In genomic region chr17:13346996-13347762, GRCh38 we compare ENCODE assay signal across 11 cellular contexts.
A peak's percentile ranks its signal among the peaks of the same experiment; 100 is the strongest.
DNase-seq lines count a peak whose midpoint lies in the region; ATAC-seq and TF ChIP-seq lines count a peak whose summit lies in the region.
"Had no signal": no experiment of that assay in that cellular context is flagged by ENCODE, and none has a peak within 500 bp of the region (broad histone marks: within the 10 kb centered on the region; RNA-seq: fewer than 3 reads in every experiment).

No MANE protein-coding gene starts in this region.

- no peak overlapping the region for H3K4me3 ChIP-seq in lower leg skin (ENCODE audit: low read depth, poor library complexity, severe bottlenecking)

- peak; percentile 9 for DNase-seq in stimulated activated CD4-positive, alpha-beta T cell treated with anti-CD3 and anti-CD28 coated beads, Interleukin-4, amount 100 ng/mL, for 24 hours
- DNase-seq in stimulated activated CD4-positive, alpha-beta T cell treated with anti-CD3 and anti-CD28 coated beads, Interleukin-12 subunit alpha, Interleukin-12 subunit beta, amount 100 ng/mL, for 4 hours: no peak
- DNase-seq in SKM-1 treated with dmso at 0.1 percent for 144 hours (lab: John Stamatoyannopoulos, UW; ENCODE audit: unreplicated experiment) (peak; percentile 45), fibroblast of peridontal ligament (ENCODE audit: extremely low read depth) (peak; percentile 89), lower leg skin (ENCODE audit: low spot score in 2 of 2) (no peak), GF-D8 (lab: John Stamatoyannopoulos, UW) (no peak), sciatic nerve (ENCODE audit: low spot score) (no peak), AML-193 (lab: John Stamatoyannopoulos, UW) (no peak)
- DNase-seq: anterior cingulate cortex, DMS153 had no signal

- no peak for ATAC-seq in sciatic nerve
- ATAC-seq: Right ventricle myocardium inferior had no signal

- 68 to 72% methylated on average over 10 of the region's 10 CpGs for WGBS in lower leg skin, 2 donors

- TF ChIP-seq CTCF in lower leg skin (IDR thresholded peaks at IDR 0.05): no peak

- TF ChIP-seq POLR2A in lower leg skin (IDR thresholded peaks at IDR 0.05): no peak

- intact Hi-C loops in lower leg skin (cut with DNase I; ENCODE audit: low total_unique reads) (no loop called here), sciatic nerve (cut with DNase I) (no loop called here)

Comparison
In these comparisons a context has a peak if more than half of its experiments do, and no peak if none do; other contexts are left out.
1. DNase-seq: peak in stimulated activated CD4-positive, alpha-beta T cell treated with anti-CD3 and anti-CD28 coated beads, Interleukin-4, amount 100 ng/mL, for 24 hours (single experiment), SKM-1 treated with dmso at 0.1 percent for 144 hours (single experiment) and fibroblast of peridontal ligament (single experiment); none in stimulated activated CD4-positive, alpha-beta T cell treated with anti-CD3 and anti-CD28 coated beads, Interleukin-12 subunit alpha, Interleukin-12 subunit beta, amount 100 ng/mL, for 4 hours (single experiment), lower leg skin (0 of 2), GF-D8 (single experiment), sciatic nerve (single experiment) and AML-193 (0 of 2).